17 cellular contexts compared by ENCODE assay signal in genomic region chr7:140977351-140978140, GRCh38. TPM values are rescaled to one million over a fixed set of nuclear protein-coding genes. Genes with fewer than 3 reads are reported as not detected.
DNase-seq lines count a peak whose midpoint lies in the region; ATAC-seq and TF ChIP-seq lines count a peak whose summit lies in the region.
"Had no signal": no experiment of that assay in that cellular context is flagged by ENCODE, and none has a peak within 500 bp of the region (broad histone marks: within the 10 kb centered on the region; RNA-seq: fewer than 3 reads in every experiment).

No MANE protein-coding gene starts in this region.

- no peaks in the 10 kb centered on the region for H3K27me3 ChIP-seq in HL-60 (ENCODE audit: insufficient read depth, poor library complexity, severe bottlenecking)
- no peaks in the 10 kb centered on the region for H3K27me3 ChIP-seq in PC-9 (ENCODE audit: insufficient read depth, low read depth)
- H3K27me3 ChIP-seq in neutrophil = no peaks in the 10 kb centered on the region
- H3K27me3 ChIP-seq in left lung = no peaks in the 10 kb centered on the region
- H3K27me3 ChIP-seq: BLaER1 treated with 17β-estradiol and CSF1 and Interleukin-3, amounts not matched to agents 10 nM and 100 nM had no signal

- no peak overlapping the region for H3K4me3 ChIP-seq in HL-60 (replicated peaks; ENCODE audit: insufficient read depth, low read length)
- no peak overlapping the region for H3K4me3 ChIP-seq in PC-9
- peak overlapping the region in 1 of 2 experiments; percentile 25 for H3K4me3 ChIP-seq in neutrophil (ENCODE audit: low read depth in 1 of 2, low read length in 1 of 2)
- no peak overlapping the region for H3K4me3 ChIP-seq in left lung
- H3K4me3 ChIP-seq: A549; BLaER1 treated with 17β-estradiol and CSF1 and Interleukin-3, amounts not matched to agents 10 nM and 100 nM had no signal

- CTCF ChIA-PET in PC-9 (lab: Charles Lee) = no interaction called here

- DNase-seq in NCI-H2171 treated with DMSO at 0.1 percent for 48 hours (lab: John Stamatoyannopoulos, UW) (peak; percentile 44), NCI-H2171 (lab: John Stamatoyannopoulos, UW) (no peak), HL-60 (ENCODE audit: low read depth in 1 of 2, low spot score in 1 of 2) (peak in 1 of 2 experiments; percentile 53), PC-9 (peak in 1 of 2 experiments; percentile 88), left lung (no peak)
- DNase-seq in stimulated activated naive B cell treated with anti-CD40 and anti-IgM and Interleukin-4, amounts not matched to agents 10 μg/mL and 1 μg/mL and 100 μg/mL, for 72 hours = no peak
- DNase-seq: CD8-positive, alpha-beta T cell; HFFc6; NCI-H1048; NCI-H187 treated with DMSO at 0.1 percent for 48 hours; NCI-H510A; T-helper 1 cell had no signal

- H3K9me2 ChIP-seq in PC-9 (ENCODE audit: insufficient read depth) = no peaks in the 10 kb centered on the region

- H3K36me3 ChIP-seq in PC-9 (ENCODE audit: low read depth) (no peaks in the 10 kb centered on the region), neutrophil (no peaks in the 10 kb centered on the region), left lung (no peaks in the 10 kb centered on the region)
- H3K36me3 ChIP-seq: BLaER1 treated with 17β-estradiol and CSF1 and Interleukin-3, amounts not matched to agents 10 nM and 100 nM had no signal

- H3K4me3 Mint-ChIP-seq in stimulated activated naive B cell treated with anti-CD40 and anti-IgM and Interleukin-4, amounts not matched to agents 10 μg/mL and 1 μg/mL and 100 μg/mL, for 72 hours = no peak overlapping the region
- H3K4me3 Mint-ChIP-seq: CD8-positive, alpha-beta T cell; HFFc6 had no signal

- no peaks in the 10 kb centered on the region for H4K20me1 ChIP-seq in PC-9 (ENCODE audit: insufficient read depth)
- H4K20me1 ChIP-seq: BLaER1 treated with 17β-estradiol and CSF1 and Interleukin-3, amounts not matched to agents 10 nM and 100 nM had no signal

- H3K4me1 ChIP-seq in PC-9 (replicated peaks; ENCODE audit: insufficient read depth) (peaks cover 55% of the 10 kb centered on the region), neutrophil (ENCODE audit: control insufficient read depth in 1 of 2, insufficient read depth in 1 of 2, low read depth in 1 of 2, low read length in 1 of 2) (peaks cover 78 to 82% of the 10 kb centered on the region in 2 experiments), left lung (peaks cover 0 to 8% of the 10 kb centered on the region in 2 donors)

- H3K79me2 ChIP-seq in PC-9 (ENCODE audit: low read depth) = no peaks in the 10 kb centered on the region

- ATAC-seq in stimulated activated naive B cell treated with anti-CD40 and anti-IgM and Interleukin-4, amounts not matched to agents 10 μg/mL and 1 μg/mL and 100 μg/mL, for 72 hours (replicated peaks) = no peak
- no peak for ATAC-seq in left lung
- no peak for ATAC-seq in HG03354 (IDR thresholded peaks at IDR 0.05; ENCODE audit: poor library complexity, severe bottlenecking, unreplicated experiment)
- ATAC-seq: A549; CD8-positive, alpha-beta T cell had no signal

- TF ChIP-seq CTCF in HL-60 (IDR thresholded peaks at IDR 0.05; ENCODE audit: insufficient read depth, low read length) (no peak), PC-9 (conservative IDR thresholded peaks at IDR 0.05) (no peak), neutrophil (IDR thresholded peaks at IDR 0.05) (no peak), left lung (IDR thresholded peaks at IDR 0.05) (no peak)

- no peak overlapping the region for H2AFZ ChIP-seq in PC-9

- peak overlapping the region; percentile 47 for H3K4me2 ChIP-seq in PC-9
- H3K4me2 ChIP-seq: A549; BLaER1 treated with 17β-estradiol and CSF1 and Interleukin-3, amounts not matched to agents 10 nM and 100 nM; KMS-11 had no signal

- BruUV-seq in PC-9 (replicated peaks; lab: Mats Ljungman, UMichigan) = no TSS peak

- H3K9me3 ChIP-seq in PC-9 (ENCODE audit: insufficient read depth, low read depth) = no peaks in the 10 kb centered on the region
- no peaks in the 10 kb centered on the region for H3K9me3 ChIP-seq in neutrophil
- no peaks in the 10 kb centered on the region for H3K9me3 ChIP-seq in left lung
- H3K9me3 ChIP-seq: A549; BLaER1 treated with 17β-estradiol and CSF1 and Interleukin-3, amounts not matched to agents 10 nM and 100 nM had no signal

- peak overlapping the region; percentile 38 for H3K27ac ChIP-seq in HL-60 (replicated peaks)
- H3K27ac ChIP-seq in PC-9 = peak overlapping the region; percentile 63
- peak overlapping the region; percentile 76 for H3K27ac ChIP-seq in neutrophil
- H3K27ac ChIP-seq in left lung = no peak overlapping the region
- H3K27ac ChIP-seq: A549; BLaER1 treated with 17β-estradiol and CSF1 and Interleukin-3, amounts not matched to agents 10 nM and 100 nM; KMS-11 had no signal

- peaks cover 22% of the 10 kb centered on the region; the same call in 1 of the 2 replicates for H3F3A ChIP-seq in PC-9 (ENCODE audit: insufficient read depth, low read depth)

- H3K9me3 Mint-ChIP-seq in stimulated activated naive B cell treated with anti-CD40 and anti-IgM and Interleukin-4, amounts not matched to agents 10 μg/mL and 1 μg/mL and 100 μg/mL, for 72 hours = no peaks in the 10 kb centered on the region
- H3K9me3 Mint-ChIP-seq: CD8-positive, alpha-beta T cell; HFFc6 had no signal

- H3K27me3 Mint-ChIP-seq in stimulated activated naive B cell treated with anti-CD40 and anti-IgM and Interleukin-4, amounts not matched to agents 10 μg/mL and 1 μg/mL and 100 μg/mL, for 72 hours = peaks cover 13 to 21% of the 10 kb centered on the region in 2 donors

- no peak overlapping the region for H3K27ac Mint-ChIP-seq in stimulated activated naive B cell treated with anti-CD40 and anti-IgM and Interleukin-4, amounts not matched to agents 10 μg/mL and 1 μg/mL and 100 μg/mL, for 72 hours
- H3K27ac Mint-ChIP-seq: CD8-positive, alpha-beta T cell; HFFc6 had no signal

- no peaks in the 10 kb centered on the region for H3K36me3 Mint-ChIP-seq in stimulated activated naive B cell treated with anti-CD40 and anti-IgM and Interleukin-4, amounts not matched to agents 10 μg/mL and 1 μg/mL and 100 μg/mL, for 72 hours
- H3K36me3 Mint-ChIP-seq: CD8-positive, alpha-beta T cell had no signal

- H3K4me1 Mint-ChIP-seq in stimulated activated naive B cell treated with anti-CD40 and anti-IgM and Interleukin-4, amounts not matched to agents 10 μg/mL and 1 μg/mL and 100 μg/mL, for 72 hours = no peaks in the 10 kb centered on the region

- POLR2A ChIA-PET in PC-9 (lab: Charles Lee; ENCODE audit: unreplicated experiment) = no interaction called here

- intact Hi-C loops in PC-9 (cut with micrococcal nuclease; ENCODE audit: unreplicated experiment) (no loop called here), left lung (cut with DNase I) (no loop called here)

RNA-seq across cellular contexts. Expression of gene MRPS33, which starts 37.2 kb away (rescaled TPM):
- total RNA-seq in PC-9 (2021) (70.8 and 84.4 TPM in 2 replicates), left lung (10 to 100 TPM; 37.7 to 48.0 TPM)

RNA-seq across cellular contexts. Expression of gene BRAF, which starts 52.8 kb away (rescaled TPM):
- total RNA-seq in PC-9 (2021) (45.0 and 56.9 TPM in 2 replicates), left lung (10 to 100 TPM; 30.8 to 35.9 TPM)

Comparison
In these comparisons a context has a peak if more than half of its experiments do, and no peak if none do; other contexts are left out.
1. H3K27ac ChIP-seq: peak in HL-60 (single experiment), PC-9 (single experiment) and neutrophil (single experiment); none in left lung (0 of 2).